Comparison of ENCODE assay signal across 1 cellular context in genomic region chr4:159446266-159446976, GRCh38.
TF ChIP-seq lines count a peak whose summit lies in the region.

No MANE protein-coding gene starts in this region.

TF ChIP-seq in Ishikawa, 13 proteins besides CTCF, POLR2A, EP300 and RAD21:
- TF ChIP-seq REST (IDR thresholded peaks at IDR 0.05; ENCODE audit: low read depth) (no peak), MAX (IDR thresholded peaks at IDR 0.05) (no peak), TCF12 (IDR thresholded peaks at IDR 0.05; ENCODE audit: low read depth) (no peak), EGR1 (IDR thresholded peaks at IDR 0.05) (no peak), ZBTB7A (IDR thresholded peaks at IDR 0.05; ENCODE audit: low read depth) (no peak), CREB1 (IDR thresholded peaks at IDR 0.05; ENCODE audit: low read depth) (no peak), CEBPB (IDR thresholded peaks at IDR 0.05) (no peak), FOXM1 (IDR thresholded peaks at IDR 0.05; ENCODE audit: borderline replicate concordance, low read depth) (no peak), TAF1 (IDR thresholded peaks at IDR 0.05; ENCODE audit: low read depth) (no peak), YY1 (IDR thresholded peaks at IDR 0.05; ENCODE audit: low read depth) (no peak), NFIC (IDR thresholded peaks at IDR 0.05) (no peak), USF1 (IDR thresholded peaks at IDR 0.05) (no peak), TEAD4 (IDR thresholded peaks at IDR 0.05) (no peak)
